19 cellular contexts compared by ENCODE assay signal in the genomic region with DNA sequence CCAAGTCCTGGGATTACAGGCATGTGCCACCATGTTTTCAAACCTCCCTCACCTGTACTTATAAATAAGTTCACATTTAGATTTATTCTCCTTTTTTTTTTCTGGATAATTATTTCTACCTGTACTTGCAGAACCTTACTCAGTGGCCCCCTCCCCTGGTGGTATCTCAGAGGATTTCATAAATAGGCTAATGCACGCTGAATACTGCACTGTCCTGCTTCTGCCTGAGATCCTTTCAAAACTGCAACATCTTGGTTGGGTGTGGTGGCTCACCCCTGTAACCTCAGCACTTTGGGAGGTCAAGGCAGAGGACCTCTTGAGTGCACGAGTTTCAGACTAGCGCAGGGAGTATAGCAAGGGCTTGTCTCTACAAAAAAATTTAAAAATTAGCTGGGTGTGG. TPM values are rescaled to one million over a fixed set of nuclear protein-coding genes. Genes with fewer than 3 reads are reported as not detected.
A peak's percentile ranks its signal among the peaks of the same experiment; 100 is the strongest.
DNase-seq lines count a peak whose midpoint lies in the region; TF ChIP-seq lines count a peak whose summit lies in the region.
"Had no signal": no experiment of that assay in that cellular context is flagged by ENCODE, and none has a peak within 500 bp of the region (broad histone marks: within the 10 kb centered on the region; RNA-seq: fewer than 3 reads in every experiment).

No MANE protein-coding gene starts in this region.

- peaks cover 8% of the 10 kb centered on the region for H3K27me3 ChIP-seq in Loucy (ENCODE audit: insufficient read depth, low read length, poor library complexity, severe bottlenecking)
- H3K27me3 ChIP-seq in endodermal cell (ENCODE audit: control insufficient read depth, insufficient read depth, low read length, poor library complexity, severe bottlenecking) = peaks cover 23% of the 10 kb centered on the region

- TF ChIP-seq CTCF in CD14-positive monocyte (IDR thresholded peaks at IDR 0.05) (peak; percentile 22), GM12873 (IDR thresholded peaks at IDR 0.05; ENCODE audit: insufficient read depth, low read depth, low read length, missing control alignments) (peak; percentile 16), Loucy (conservative IDR thresholded peaks at IDR 0.05; ENCODE audit: low read length) (peak; percentile 39), endodermal cell (conservative IDR thresholded peaks at IDR 0.05) (peak; percentile 29)

- no peak overlapping the region for H2AFZ ChIP-seq in Loucy (ENCODE audit: low read length)

- intact Hi-C loops in CD14-positive monocyte (cut with micrococcal nuclease) = loop anchor here in 1 of 2 donors (10.0 kb wide), 1 partner anchor 81 kb away; no protein-coding TSS in a partner anchor

- H3K9ac ChIP-seq in Loucy (ENCODE audit: low read depth, low read length, poor library complexity, severe bottlenecking) = no peak overlapping the region
- no peak overlapping the region for H3K9ac ChIP-seq in endodermal cell (ENCODE audit: extremely low read depth, low read length, poor library complexity, severe bottlenecking)

- H3K4me3 ChIP-seq in Loucy (ENCODE audit: low read length, poor library complexity, severe bottlenecking) (no peak overlapping the region), endodermal cell (ENCODE audit: low read length) (no peak overlapping the region)

- no peaks in the 10 kb centered on the region for H3F3A ChIP-seq in Loucy (ENCODE audit: low read depth)

- H3K9me2 ChIP-seq in Loucy (replicated peaks; ENCODE audit: low read depth, low read length) = no peaks in the 10 kb centered on the region

- H3K4me1 ChIP-seq in Loucy (ENCODE audit: insufficient read depth, low read length, poor library complexity, severe bottlenecking) (peaks cover 7% of the 10 kb centered on the region), endodermal cell (ENCODE audit: control insufficient read depth, insufficient read depth, low read length) (no peaks in the 10 kb centered on the region)

- peaks cover 3 to 5% of the 10 kb centered on the region in 2 donors for H3K36me3 Mint-ChIP-seq in CD14-positive monocyte
- H3K36me3 Mint-ChIP-seq in endodermal cell (ENCODE audit: low read depth) = no peaks in the 10 kb centered on the region
- H3K36me3 Mint-ChIP-seq: T-cell had no signal

- H3K79me2 ChIP-seq in Loucy (ENCODE audit: insufficient read depth, low read length) = no peaks in the 10 kb centered on the region

- H3K36me3 ChIP-seq in Loucy (ENCODE audit: insufficient read depth, low read length) = no peaks in the 10 kb centered on the region
- no peaks in the 10 kb centered on the region for H3K36me3 ChIP-seq in endodermal cell (ENCODE audit: control insufficient read depth, insufficient read depth, low read length)

- H4K20me1 ChIP-seq in Loucy (ENCODE audit: insufficient read depth, low read length, poor library complexity, severe bottlenecking) = no peaks in the 10 kb centered on the region

- H3K4me2 ChIP-seq in Loucy (ENCODE audit: low read depth, low read length, poor library complexity, severe bottlenecking) = no peak overlapping the region

- WGBS in endodermal cell (ENCODE audit: insufficient coverage in 1 of 2, insufficient read length in 1 of 2), 2 experiments = 90 to 100% methylated on average over 3 of the region's 3 CpGs

- peaks cover 0 to 6% (median 2%) of the 10 kb centered on the region in 3 donors for H3K27me3 Mint-ChIP-seq in CD14-positive monocyte (ENCODE audit: low read depth in 3 of 3)
- peaks cover 26% of the 10 kb centered on the region for H3K27me3 Mint-ChIP-seq in endodermal cell (ENCODE audit: insufficient read depth)
- H3K27me3 Mint-ChIP-seq: T-cell had no signal

- H3K27ac Mint-ChIP-seq in CD14-positive monocyte = peak overlapping the region; percentile 20 to 93 (median 74)
- no peak overlapping the region for H3K27ac Mint-ChIP-seq in endodermal cell
- H3K27ac Mint-ChIP-seq: T-cell had no signal

- no peak for DNase-seq in CD14-positive monocyte (ENCODE audit: low spot score)
- no peak for DNase-seq in endodermal cell
- DNase-seq in GDM1 (lab: John Stamatoyannopoulos, UW) = no peak
- no peak for DNase-seq in activated gamma-delta T cell (lab: John Stamatoyannopoulos, UW)
- no peak for DNase-seq in hypothalamus (lab: John Stamatoyannopoulos, UW)
- DNase-seq: AML-193; COR-L47; GF-D8; KG1; NCI-H1048; NCI-H1436 treated with DMSO at 0.1 percent for 48 hours; NCI-H2029 treated with DMSO at 0.1 percent for 48 hours; NK-92 treated with Interleukin-12 subunit alpha and Interleukin-12 subunit beta, amount 100 ng/mL, for 24 hours; SIG-M5; T-cell had no signal

- H3K27ac ChIP-seq in endodermal cell (ENCODE audit: low read depth, low read length) = no peak overlapping the region
- H3K27ac ChIP-seq: C4-2B, RWPE1 had no signal

- H3K9me3 ChIP-seq in Loucy (ENCODE audit: insufficient read depth, low read depth, low read length) = no peaks in the 10 kb centered on the region
- no peaks in the 10 kb centered on the region for H3K9me3 ChIP-seq in endodermal cell (ENCODE audit: control insufficient read depth, low read length)

- H3K4me3 Mint-ChIP-seq in CD14-positive monocyte (peak overlapping the region in 1 of 2 donors; percentile 21), endodermal cell (no peak overlapping the region)
- H3K4me3 Mint-ChIP-seq: T-cell had no signal

- H3K4me1 Mint-ChIP-seq in CD14-positive monocyte = peaks cover 76% of the 10 kb centered on the region
- H3K4me1 Mint-ChIP-seq in endodermal cell = peaks cover 20% of the 10 kb centered on the region

- peaks cover 0 to 4% (median 0%) of the 10 kb centered on the region in 7 donors for H3K9me3 Mint-ChIP-seq in CD14-positive monocyte
- H3K9me3 Mint-ChIP-seq in endodermal cell = no peaks in the 10 kb centered on the region
- H3K9me3 Mint-ChIP-seq: T-cell had no signal

RNA-seq across cellular contexts. Expression of a gene that starts 4.6 kb away (rescaled TPM):
- 100 to 1,000 TPM; 199 to 238 TPM for polyA plus RNA-seq in CD14-positive monocyte
- 10 to 100 TPM; 32.0 to 41.2 TPM for total RNA-seq in endodermal cell
- 14.1 TPM for polyA plus RNA-seq in endodermal cell (2013, experiment 1 of 2)
- 11.2 TPM for polyA plus RNA-seq in endodermal cell (2013, experiment 2 of 2)

RNA-seq across cellular contexts. Expression of a gene that starts 24.5 kb away (rescaled TPM):
- 10 to 100 TPM; 56.2 to 57.8 TPM for polyA plus RNA-seq in CD14-positive monocyte
- 100 to 1,000 TPM; 104 to 144 TPM for total RNA-seq in endodermal cell
- 115 TPM for polyA plus RNA-seq in endodermal cell (2013, experiment 1 of 2)
- polyA plus RNA-seq in endodermal cell (2013, experiment 2 of 2) = 119 TPM
